ENCODE assay signal across 15 cellular contexts in genomic region chr5:139306628-139307379, GRCh38.
A peak's percentile ranks its signal among the peaks of the same experiment; 100 is the strongest.
DNase-seq lines count a peak whose midpoint lies in the region; FAIRE-seq lines count a peak whose summit lies in the region.
"Had no signal": no experiment of that assay in that cellular context is flagged by ENCODE, and none has a peak within 500 bp of the region (broad histone marks: within the 10 kb centered on the region; RNA-seq: fewer than 3 reads in every experiment).

No MANE protein-coding gene starts in this region.

- DNase-seq in RCC 7860 (ENCODE audit: low spot score) = no peak
- no peak for DNase-seq in NCI-H1092 (lab: John Stamatoyannopoulos, UW)
- DNase-seq in NCI-H2107 (lab: John Stamatoyannopoulos, UW) = no peak
- DNase-seq in T-helper 9 cell = no peak
- DNase-seq: amygdala; cerebellar nuclear complex; Kasumi-1; lower lobe of right lung; NCI-H446; nephron progenitor cell; stimulated activated CD4-positive, alpha-beta T cell treated with anti-CD3 and anti-CD28 coated beads, Interleukin-15, amount 100 ng/mL, for 24 hours had no signal

- H3K9me3 ChIP-seq in BLaER1 treated with 17β-estradiol and CSF1 and Interleukin-3, amounts not matched to agents 10 nM and 100 nM (replicated peaks in 1 of 11) = no peaks in the 10 kb centered on the region
- H3K9me3 ChIP-seq: lower lobe of right lung, SJSA1 had no signal

- H3K36me3 ChIP-seq in BLaER1 treated with 17β-estradiol and CSF1 and Interleukin-3, amounts not matched to agents 10 nM and 100 nM = peaks cover 3 to 70% (median 34%) of the 10 kb centered on the region in 11 experiments; a peak in 19 of 22 replicates
- H3K36me3 ChIP-seq: lower lobe of right lung had no signal

- H4K20me1 ChIP-seq in BLaER1 treated with 17β-estradiol and CSF1 and Interleukin-3, amounts not matched to agents 10 nM and 100 nM = peaks cover 100% of the 10 kb centered on the region in 11 experiments

- peaks cover 23 to 96% (median 64%) of the 10 kb centered on the region in 10 experiments for H3K4me1 ChIP-seq in BLaER1 treated with 17β-estradiol and CSF1 and Interleukin-3, amounts not matched to agents 10 nM and 100 nM

- H3K4me3 ChIP-seq in BLaER1 treated with 17β-estradiol and CSF1 and Interleukin-3, amounts not matched to agents 10 nM and 100 nM = no peak overlapping the region
- H3K4me3 ChIP-seq: lower lobe of right lung, SJSA1 had no signal

- no peak overlapping the region for H3K27ac ChIP-seq in BLaER1 treated with 17β-estradiol and CSF1 and Interleukin-3, amounts not matched to agents 10 nM and 100 nM
- H3K27ac ChIP-seq: lower lobe of right lung, SJSA1 had no signal

- FAIRE-seq in A204.1 (lab: Jason Lieb, UNC) = peak; percentile 37
- FAIRE-seq in RCC 7860 (lab: Jason Lieb, UNC) = peak; percentile 5
- FAIRE-seq in colon (lab: Jason Lieb, UNC) = peak; percentile 5

- H3K9ac ChIP-seq in BLaER1 treated with 17β-estradiol and CSF1 and Interleukin-3, amounts not matched to agents 10 nM and 100 nM = no peak overlapping the region

- H3K27me3 ChIP-seq in BLaER1 treated with 17β-estradiol and CSF1 and Interleukin-3, amounts not matched to agents 10 nM and 100 nM = no peaks in the 10 kb centered on the region
- H3K27me3 ChIP-seq: SJSA1 had no signal

- peak overlapping the region in 6 of 11 experiments; percentile 17 to 65 (median 38); a peak in 7 of 22 replicates for H3K4me2 ChIP-seq in BLaER1 treated with 17β-estradiol and CSF1 and Interleukin-3, amounts not matched to agents 10 nM and 100 nM
